In genomic region chr5:141882594-141883183, GRCh38 we compare ENCODE assay signal across 10 cellular contexts. TPM values are rescaled to one million over a fixed set of nuclear protein-coding genes. Genes with fewer than 3 reads are reported as not detected.
A peak's percentile ranks its signal among the peaks of the same experiment; 100 is the strongest.
DNase-seq lines count a peak whose midpoint lies in the region; ATAC-seq, FAIRE-seq and TF ChIP-seq lines count a peak whose summit lies in the region.
"Had no signal": no experiment of that assay in that cellular context is flagged by ENCODE, and none has a peak within 500 bp of the region (broad histone marks: within the 10 kb centered on the region; RNA-seq: fewer than 3 reads in every experiment).

No MANE protein-coding gene starts in this region.

- H3K4me3 ChIP-seq in HEK293 (ENCODE audit: low read depth, low read length) = no peak overlapping the region
- no peak overlapping the region for H3K4me3 ChIP-seq in pancreas
- H3K4me3 ChIP-seq: tibial artery had no signal

- H3K4me1 ChIP-seq in HEK293 (ENCODE audit: control insufficient read depth, insufficient read depth, low read length) (peaks cover 5% of the 10 kb centered on the region; the same call in 1 of the 2 replicates), pancreas (no peaks in the 10 kb centered on the region)

- POLR2A ChIA-PET in HEK293 (lab: Yijun Ruan, JAX) = interaction anchor here (1.5 kb wide), 1 partner anchor 41 kb away, joined by 3 read pairs; the partner anchor contains the start of gene DELE1

- TF ChIP-seq CTCF in HEK293 (tag by site-specific recombination; IDR thresholded peaks at IDR 0.05) (no peak), pancreas (IDR thresholded peaks at IDR 0.05) (no peak)

- H3K27ac ChIP-seq in HEK293 (ENCODE audit: extremely low read depth, low read depth, low read length) = no peak overlapping the region
- no peak overlapping the region for H3K27ac ChIP-seq in pancreas
- H3K27ac ChIP-seq: neutrophil, tibial artery had no signal

- intact Hi-C loops in pancreas (cut with DNase I) = loop anchor here in 2 of 3 donors (5.0 to 10.0 kb wide), 3 partner anchors 62 to 175 kb away; partner anchors contain the start of gene PCDH12 (in 1 of the 2)

- CTCF ChIA-PET in HEK293 (lab: Yijun Ruan, JAX) = interaction anchor here (0.6 to 10.1 kb wide), 9 partner anchors 8 to 218 kb away, joined by 3 to 104 read pairs (median 7); no protein-coding TSS in a partner anchor

- H3K9me3 ChIP-seq in HEK293 (ENCODE audit: control insufficient read depth, insufficient read depth, low read depth, low read length) (no peaks in the 10 kb centered on the region), pancreas (no peaks in the 10 kb centered on the region)
- H3K9me3 ChIP-seq: neutrophil, tibial artery had no signal

- DNase-seq in NCI-H748 treated with DMSO at 0.1 percent for 48 hours (lab: John Stamatoyannopoulos, UW) (peak; percentile 64), hypothalamus (lab: John Stamatoyannopoulos, UW) (peak in 28 of 51 donors; percentile 17 to 72 (median 44)), pons (ENCODE audit: low spot score) (peak; percentile 82), NCI-H1436 treated with DMSO at 0.1 percent for 48 hours (lab: John Stamatoyannopoulos, UW) (no peak), pancreas (no peak), T1000 (lab: John Stamatoyannopoulos, UW) (no peak)

- no peak for FAIRE-seq in pancreas (lab: Jason Lieb, UNC)
- FAIRE-seq: GM18507 had no signal

- H3K27me3 ChIP-seq in pancreas = peaks cover 0 to 11% (median 3%) of the 10 kb centered on the region in 4 donors

- no peak for ATAC-seq in pancreas

- 7 to 9% methylated on average over 13 of the region's 13 CpGs for WGBS in pancreas, 2 donors

- H3K36me3 ChIP-seq in HEK293 (ENCODE audit: control insufficient read depth in 2 of 2, insufficient read depth in 1 of 2, low read length in 2 of 2) (no peaks in the 10 kb centered on the region), pancreas (no peaks in the 10 kb centered on the region)
- H3K36me3 ChIP-seq: neutrophil, tibial artery had no signal

TF ChIP-seq in HEK293, 187 proteins besides CTCF, POLR2A, EP300 and RAD21:
- TF ChIP-seq KLF1 (tag by site-specific recombination; IDR thresholded peaks at IDR 0.05) = 0 out of 2 replicates have a peak, but pooled peaks have one; percentile 37
- TF ChIP-seq ZBTB44 (tag by site-specific recombination; IDR thresholded peaks at IDR 0.05) = no peak
- peak; percentile 34; the same call in 1 of the 2 replicates for TF ChIP-seq ZNF341 (tag by site-specific recombination; IDR thresholded peaks at IDR 0.05; ENCODE audit: low read depth)

RNA-seq across cellular contexts. Expression of gene PCDH1, which starts 4.5 kb away (rescaled TPM):
- total RNA-seq in pancreas = 10 to 100 TPM; 12.0 to 30.7 (median 16.2) TPM
- polyA plus RNA-seq in pancreas = 10 to 100 TPM in 1 of 2 donors, 1 to 10 TPM in 1; 6.8 to 10.1 TPM

RNA-seq across cellular contexts. Expression of gene DELE1, which starts 41.0 kb away (rescaled TPM):
- 10 to 100 TPM; 27.7 to 36.0 (median 33.1) TPM for total RNA-seq in pancreas
- 10 to 100 TPM; 38.2 to 45.6 TPM for polyA plus RNA-seq in pancreas

Comparison
In these comparisons a context has a peak if more than half of its experiments do, and no peak if none do; other contexts are left out.
1. DNase-seq: peak in NCI-H748 treated with DMSO at 0.1 percent for 48 hours (single experiment), hypothalamus (28 of 51) and pons (single experiment); none in NCI-H1436 treated with DMSO at 0.1 percent for 48 hours (single experiment), pancreas (0 of 6) and T1000 (single experiment).